ENCODE assay signal across 12 cellular contexts in genomic region chr16:2194166-2194834, GRCh38. TPM values are rescaled to one million over a fixed set of nuclear protein-coding genes. Genes with fewer than 3 reads are reported as not detected.
DNase-seq lines count a peak whose midpoint lies in the region; ATAC-seq, FAIRE-seq and TF ChIP-seq lines count a peak whose summit lies in the region.
"Had no signal": no experiment of that assay in that cellular context is flagged by ENCODE, and none has a peak within 500 bp of the region (broad histone marks: within the 10 kb centered on the region; RNA-seq: fewer than 3 reads in every experiment).

No MANE protein-coding gene starts in this region.

- no peak overlapping the region for H3K4me3 Mint-ChIP-seq in activated CD4-positive, alpha-beta T cell treated with anti-CD3 and anti-CD28 coated beads, Interleukin-2, amount 10 ng/mL, durations not matched to agents 7 days and 5 days
- H3K4me3 Mint-ChIP-seq: natural killer cell treated with Interleukin-12 subunit alpha and Interleukin-12 subunit beta and Interleukin-15 and Interleukin-18, amount 100 ng/mL, for 72 hours had no signal

- no peaks in the 10 kb centered on the region for H3K9me3 Mint-ChIP-seq in activated CD4-positive, alpha-beta T cell treated with anti-CD3 and anti-CD28 coated beads, Interleukin-2, amount 10 ng/mL, durations not matched to agents 7 days and 5 days
- H3K9me3 Mint-ChIP-seq: CD8-positive, alpha-beta memory T cell; natural killer cell treated with Interleukin-12 subunit alpha and Interleukin-12 subunit beta and Interleukin-15 and Interleukin-18, amount 100 ng/mL, for 72 hours had no signal

- no peaks in the 10 kb centered on the region for H3K36me3 Mint-ChIP-seq in activated CD4-positive, alpha-beta T cell treated with anti-CD3 and anti-CD28 coated beads, Interleukin-2, amount 10 ng/mL, durations not matched to agents 7 days and 5 days (ENCODE audit: low read depth)
- H3K36me3 Mint-ChIP-seq: CD8-positive, alpha-beta memory T cell; natural killer cell treated with Interleukin-12 subunit alpha and Interleukin-12 subunit beta and Interleukin-15 and Interleukin-18, amount 100 ng/mL, for 72 hours had no signal

- TF ChIP-seq CTCF in choroid plexus epithelial cell (conservative IDR thresholded peaks at IDR 0.05; ENCODE audit: low read depth, low read length): no peak

- peaks cover 4% of the 10 kb centered on the region for H3K4me1 Mint-ChIP-seq in activated CD4-positive, alpha-beta T cell treated with anti-CD3 and anti-CD28 coated beads, Interleukin-2, amount 10 ng/mL, durations not matched to agents 7 days and 5 days

- H3K4me3 ChIP-seq in choroid plexus epithelial cell (ENCODE audit: low read depth, low read length): no peak overlapping the region
- H3K4me3 ChIP-seq: colonic mucosa, suprapubic skin had no signal

- no peak for ATAC-seq in GM21737 (IDR thresholded peaks at IDR 0.05; ENCODE audit: unreplicated experiment)

- POLR2A ChIA-PET in activated CD4-positive, alpha-beta T cell treated with anti-CD3 and anti-CD28 coated beads, Interleukin-2, amount 10 ng/mL, durations not matched to agents 7 days and 5 days (lab: Charles Lee): no interaction called here

- CTCF ChIA-PET in activated CD4-positive, alpha-beta T cell treated with anti-CD3 and anti-CD28 coated beads, Interleukin-2, amount 10 ng/mL, durations not matched to agents 7 days and 5 days (lab: Charles Lee): interaction anchor here (1.0 to 2.0 kb wide), 10 partner anchors 9 to 294 kb away, joined by 3 to 9 read pairs (median 4); partner anchors contain the start of genes CCNF, ECI1 and TRAF7

- peak; percentile 31 for DNase-seq in activated CD4-positive, alpha-beta T cell treated with anti-CD3 and anti-CD28 coated beads, Interleukin-2, amount 10 ng/mL, durations not matched to agents 7 days and 5 days
- no peak for DNase-seq in activated CD4-positive, alpha-beta T cell treated with anti-CD3 and anti-CD28 coated beads, Interleukin-2, amount 50 U/mL, for 4 hours
- DNase-seq in NCI-H2227 treated with DMSO at 0.1 percent for 48 hours (lab: John Stamatoyannopoulos, UW) (peak; percentile 56), choroid plexus epithelial cell (ENCODE audit: low read depth) (peak; percentile 34), superior temporal gyrus (ENCODE audit: extremely low spot score) (peak; percentile 31), activated gamma-delta T cell treated with Interleukin-2 at 50 U/mL for 16 hours (no peak), frontal cortex (ENCODE audit: low spot score in 2 of 2) (no peak)

- peaks cover 36% of the 10 kb centered on the region for H3K27me3 Mint-ChIP-seq in activated CD4-positive, alpha-beta T cell treated with anti-CD3 and anti-CD28 coated beads, Interleukin-2, amount 10 ng/mL, durations not matched to agents 7 days and 5 days

- FAIRE-seq in frontal cortex (lab: Jason Lieb, UNC): no peak

- H3K27ac Mint-ChIP-seq in activated CD4-positive, alpha-beta T cell treated with anti-CD3 and anti-CD28 coated beads, Interleukin-2, amount 10 ng/mL, durations not matched to agents 7 days and 5 days: no peak overlapping the region
- H3K27ac Mint-ChIP-seq: natural killer cell treated with Interleukin-12 subunit alpha and Interleukin-12 subunit beta and Interleukin-15 and Interleukin-18, amount 100 ng/mL, for 72 hours had no signal

RNA-seq across cellular contexts. Expression of gene CASKIN1, which starts 2.1 kb away (rescaled TPM):
- total RNA-seq in activated CD4-positive, alpha-beta T cell treated with anti-CD3 and anti-CD28 coated beads, Interleukin-2, amount 10 ng/mL, durations not matched to agents 7 days and 5 days: under 1 TPM; 0.07 to 0.19 TPM
- total RNA-seq in frontal cortex: 15.9 TPM

RNA-seq across cellular contexts. Expression of gene MLST8, which starts 11.0 kb away (rescaled TPM):
- 10 to 100 TPM; 35.9 to 36.4 TPM for total RNA-seq in activated CD4-positive, alpha-beta T cell treated with anti-CD3 and anti-CD28 coated beads, Interleukin-2, amount 10 ng/mL, durations not matched to agents 7 days and 5 days
- 6.9 TPM for total RNA-seq in frontal cortex

RNA-seq across cellular contexts. Expression of gene BRICD5, which starts 16.4 kb away (rescaled TPM):
- 10 to 100 TPM; 13.9 to 17.4 TPM for total RNA-seq in activated CD4-positive, alpha-beta T cell treated with anti-CD3 and anti-CD28 coated beads, Interleukin-2, amount 10 ng/mL, durations not matched to agents 7 days and 5 days
- 4.5 TPM for total RNA-seq in frontal cortex

RNA-seq across cellular contexts. Expression of gene PGP, which starts 20.3 kb away (rescaled TPM):
- total RNA-seq in activated CD4-positive, alpha-beta T cell treated with anti-CD3 and anti-CD28 coated beads, Interleukin-2, amount 10 ng/mL, durations not matched to agents 7 days and 5 days: 10 to 100 TPM; 19.4 to 22.9 TPM
- total RNA-seq in frontal cortex: 10.2 TPM

RNA-seq across cellular contexts. Expression of gene E4F1, which starts 29.1 kb away (rescaled TPM):
- 10 to 100 TPM; 28.8 to 32.6 TPM for total RNA-seq in activated CD4-positive, alpha-beta T cell treated with anti-CD3 and anti-CD28 coated beads, Interleukin-2, amount 10 ng/mL, durations not matched to agents 7 days and 5 days
- 27.3 TPM for total RNA-seq in frontal cortex

Comparison
In these comparisons a context has a peak if more than half of its experiments do, and no peak if none do; other contexts are left out.
1. DNase-seq: peak in activated CD4-positive, alpha-beta T cell treated with anti-CD3 and anti-CD28 coated beads, Interleukin-2, amount 10 ng/mL, durations not matched to agents 7 days and 5 days (single experiment), NCI-H2227 treated with DMSO at 0.1 percent for 48 hours (single experiment), choroid plexus epithelial cell (single experiment) and superior temporal gyrus (single experiment); none in activated CD4-positive, alpha-beta T cell treated with anti-CD3 and anti-CD28 coated beads, Interleukin-2, amount 50 U/mL, for 4 hours (0 of 2), activated gamma-delta T cell treated with Interleukin-2 at 50 U/mL for 16 hours (single experiment) and frontal cortex (0 of 2).
2. RNA of gene CASKIN1, which starts 2.1 kb away (total RNA-seq): 15.9 TPM in frontal cortex (single experiment); 0.07 to 0.19 TPM in activated CD4-positive, alpha-beta T cell treated with anti-CD3 and anti-CD28 coated beads, Interleukin-2, amount 10 ng/mL, durations not matched to agents 7 days and 5 days; every median in the first group is over 10 times any median in the second.